14 cellular contexts compared by ENCODE assay signal in genomic region chr6:154619183-154619582, GRCh38.
A peak's percentile ranks its signal among the peaks of the same experiment; 100 is the strongest.
DNase-seq lines count a peak whose midpoint lies in the region; TF ChIP-seq lines count a peak whose summit lies in the region.
"Had no signal": no experiment of that assay in that cellular context is flagged by ENCODE, and none has a peak within 500 bp of the region (broad histone marks: within the 10 kb centered on the region; RNA-seq: fewer than 3 reads in every experiment).

No MANE protein-coding gene starts in this region.

- H3K27ac Mint-ChIP-seq in nephron: peak overlapping the region in 2 of 3 experiments; percentile 56 to 57
- H3K27ac Mint-ChIP-seq: HFFc6 had no signal

- no peaks in the 10 kb centered on the region for H3K36me3 Mint-ChIP-seq in nephron (ENCODE audit: low read depth)

- H3K27ac ChIP-seq in tibial nerve: peak overlapping the region in 1 of 4 donors; percentile 49
- H3K27ac ChIP-seq: C4-2B, Peyer's patch had no signal

- TF ChIP-seq CTCF in nephron (IDR thresholded peaks at IDR 0.05; ENCODE audit: unreplicated experiment in 3 of 3) (no peak), tibial nerve (IDR thresholded peaks at IDR 0.05) (no peak)

- peaks cover 23% of the 10 kb centered on the region for H3K4me1 Mint-ChIP-seq in nephron

- H3K4me3 Mint-ChIP-seq in nephron: peak overlapping the region in 1 of 3 experiments; percentile 38
- H3K4me3 Mint-ChIP-seq: HFFc6 had no signal

- H3K9me3 ChIP-seq in tibial nerve: no peaks in the 10 kb centered on the region
- H3K9me3 ChIP-seq: Peyer's patch had no signal

- H3K36me3 ChIP-seq in tibial nerve: no peaks in the 10 kb centered on the region
- H3K36me3 ChIP-seq: Peyer's patch had no signal

- no peaks in the 10 kb centered on the region for H3K27me3 ChIP-seq in tibial nerve
- H3K27me3 ChIP-seq: Peyer's patch had no signal

- no peak overlapping the region for H3K4me3 ChIP-seq in tibial nerve
- H3K4me3 ChIP-seq: Peyer's patch had no signal

- 51 to 55% methylated on average over 5 of the region's 5 CpGs for WGBS in tibial nerve, 2 donors

- no peak for TF ChIP-seq POLR2A in tibial nerve (IDR thresholded peaks at IDR 0.05)

- peak; percentile 49 for DNase-seq in NCI-H748 (lab: John Stamatoyannopoulos, UW; ENCODE audit: unreplicated experiment)
- no peak for DNase-seq in NCI-H748 treated with DMSO at 0.1 percent for 48 hours (lab: John Stamatoyannopoulos, UW)
- peak; percentile 85 for DNase-seq in NCI-H774 (lab: John Stamatoyannopoulos, UW)
- DNase-seq in tibial nerve (ENCODE audit: low spot score in 2 of 2): no peak
- DNase-seq in effector CD8-positive, alpha-beta T cell (lab: John Stamatoyannopoulos, UW): no peak
- no peak for DNase-seq in HEK293T (ENCODE audit: extremely low spot score)
- no peak for DNase-seq in NOMO-1 treated with dmso at 0.1 percent for 144 hours (lab: John Stamatoyannopoulos, UW; ENCODE audit: unreplicated experiment)
- DNase-seq: DMS 273 treated with DMSO at 0.1 percent for 48 hours, HFFc6, KG1, NCI-H446 treated with DMSO at 0.1 percent for 48 hours, Peyer's patch had no signal

- peaks cover 0 to 13% (median 0%) of the 10 kb centered on the region in 4 donors for H3K4me1 ChIP-seq in tibial nerve

- no peaks in the 10 kb centered on the region for H3K9me3 Mint-ChIP-seq in nephron
- H3K9me3 Mint-ChIP-seq: HFFc6 had no signal

- CTCF ChIA-PET in HEK293T (lab: Yijun Ruan, JAX): interaction anchor here (0.6 kb wide), 1 partner anchor 141 kb away, joined by 3 read pairs; no protein-coding TSS in a partner anchor

- TF ChIP-seq EP300 in tibial nerve (IDR thresholded peaks at IDR 0.05): peak; percentile 42 to 53

- POLR2A ChIA-PET in HEK293T (lab: Yijun Ruan, JAX): no interaction called here

- no peaks in the 10 kb centered on the region for H3K27me3 Mint-ChIP-seq in nephron (ENCODE audit: low read depth)

TF ChIP-seq in HEK293T, 16 proteins besides CTCF, POLR2A, EP300 and RAD21:
- TF ChIP-seq, protein P1, sequence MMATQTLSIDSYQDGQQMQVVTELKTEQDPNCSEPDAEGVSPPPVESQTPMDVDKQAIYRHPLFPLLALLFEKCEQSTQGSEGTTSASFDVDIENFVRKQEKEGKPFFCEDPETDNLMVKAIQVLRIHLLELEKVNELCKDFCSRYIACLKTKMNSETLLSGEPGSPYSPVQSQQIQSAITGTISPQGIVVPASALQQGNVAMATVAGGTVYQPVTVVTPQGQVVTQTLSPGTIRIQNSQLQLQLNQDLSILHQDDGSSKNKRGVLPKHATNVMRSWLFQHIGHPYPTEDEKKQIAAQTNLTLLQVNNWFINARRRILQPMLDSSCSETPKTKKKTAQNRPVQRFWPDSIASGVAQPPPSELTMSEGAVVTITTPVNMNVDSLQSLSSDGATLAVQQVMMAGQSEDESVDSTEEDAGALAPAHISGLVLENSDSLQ (IDR thresholded peaks at IDR 0.05): no peak
- TF ChIP-seq L3MBTL2 (conservative IDR thresholded peaks at IDR 0.05) (no peak), NFRKB (IDR thresholded peaks at IDR 0.05) (no peak), FOXA1 (IDR thresholded peaks at IDR 0.05) (no peak), ARNT (IDR thresholded peaks at IDR 0.05) (no peak), SP1 (IDR thresholded peaks at IDR 0.05) (no peak), FOXM1 (IDR thresholded peaks at IDR 0.05; ENCODE audit: borderline replicate concordance) (no peak), SUZ12 (IDR thresholded peaks at IDR 0.05) (no peak), TARDBP (IDR thresholded peaks at IDR 0.05) (no peak), FOXK2 (IDR thresholded peaks at IDR 0.05) (no peak)

Comparison
In these comparisons a context has a peak if more than half of its experiments do, and no peak if none do; other contexts are left out.
1. DNase-seq: peak in NCI-H748 (single experiment) and NCI-H774 (single experiment); none in NCI-H748 treated with DMSO at 0.1 percent for 48 hours (single experiment), tibial nerve (0 of 2), effector CD8-positive, alpha-beta T cell (single experiment), HEK293T (single experiment) and NOMO-1 treated with dmso at 0.1 percent for 144 hours (single experiment).